Comparison of ENCODE assay signal across 2 cellular contexts in the genomic region with DNA sequence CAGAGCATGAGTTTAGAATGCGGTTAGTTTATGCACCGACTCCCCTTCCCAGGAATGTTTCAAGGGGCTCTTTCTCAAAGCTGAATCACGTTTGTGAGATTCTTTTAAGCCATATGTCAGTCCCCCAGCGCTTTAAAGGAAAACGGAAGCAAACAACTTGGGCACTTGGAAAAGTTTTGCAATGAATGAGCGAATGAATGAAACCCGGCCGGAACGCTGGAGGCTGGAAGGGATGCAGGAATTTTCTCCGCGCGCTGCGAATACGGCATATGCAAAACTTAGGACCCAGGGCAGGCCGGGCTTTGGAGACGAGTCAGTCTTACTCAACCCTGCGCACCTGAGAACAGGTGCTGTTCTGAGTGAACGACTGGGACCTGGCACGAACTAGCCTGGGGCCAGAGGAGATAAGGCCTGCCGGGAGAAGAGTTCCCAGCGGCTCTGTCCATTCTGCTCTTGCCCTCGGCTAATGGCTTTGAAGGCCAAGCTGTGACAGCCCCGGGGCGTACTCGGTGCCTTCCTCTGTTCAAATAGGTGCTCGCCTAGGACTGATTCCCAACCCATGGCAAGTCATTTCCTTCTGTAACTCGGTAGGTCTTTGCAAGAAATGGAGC.
TF ChIP-seq lines count a peak whose summit lies in the region.

No MANE protein-coding gene starts in this region.

TF ChIP-seq in SK-N-SH, 30 proteins besides CTCF, POLR2A, EP300 and RAD21 (continued from another document):
- TF ChIP-seq MXI1 (IDR thresholded peaks at IDR 0.05; ENCODE audit: low read depth, low read length) = no peak
- no peak for TF ChIP-seq TEAD4 (IDR thresholded peaks at IDR 0.05; ENCODE audit: borderline replicate concordance, insufficient read depth)

TF ChIP-seq in SK-N-SH treated with all-trans-retinoic acid at 6 μM for 48 hours, 23 proteins besides CTCF, POLR2A, EP300 and RAD21 (continued from another document):
- TF ChIP-seq, protein P1, sequence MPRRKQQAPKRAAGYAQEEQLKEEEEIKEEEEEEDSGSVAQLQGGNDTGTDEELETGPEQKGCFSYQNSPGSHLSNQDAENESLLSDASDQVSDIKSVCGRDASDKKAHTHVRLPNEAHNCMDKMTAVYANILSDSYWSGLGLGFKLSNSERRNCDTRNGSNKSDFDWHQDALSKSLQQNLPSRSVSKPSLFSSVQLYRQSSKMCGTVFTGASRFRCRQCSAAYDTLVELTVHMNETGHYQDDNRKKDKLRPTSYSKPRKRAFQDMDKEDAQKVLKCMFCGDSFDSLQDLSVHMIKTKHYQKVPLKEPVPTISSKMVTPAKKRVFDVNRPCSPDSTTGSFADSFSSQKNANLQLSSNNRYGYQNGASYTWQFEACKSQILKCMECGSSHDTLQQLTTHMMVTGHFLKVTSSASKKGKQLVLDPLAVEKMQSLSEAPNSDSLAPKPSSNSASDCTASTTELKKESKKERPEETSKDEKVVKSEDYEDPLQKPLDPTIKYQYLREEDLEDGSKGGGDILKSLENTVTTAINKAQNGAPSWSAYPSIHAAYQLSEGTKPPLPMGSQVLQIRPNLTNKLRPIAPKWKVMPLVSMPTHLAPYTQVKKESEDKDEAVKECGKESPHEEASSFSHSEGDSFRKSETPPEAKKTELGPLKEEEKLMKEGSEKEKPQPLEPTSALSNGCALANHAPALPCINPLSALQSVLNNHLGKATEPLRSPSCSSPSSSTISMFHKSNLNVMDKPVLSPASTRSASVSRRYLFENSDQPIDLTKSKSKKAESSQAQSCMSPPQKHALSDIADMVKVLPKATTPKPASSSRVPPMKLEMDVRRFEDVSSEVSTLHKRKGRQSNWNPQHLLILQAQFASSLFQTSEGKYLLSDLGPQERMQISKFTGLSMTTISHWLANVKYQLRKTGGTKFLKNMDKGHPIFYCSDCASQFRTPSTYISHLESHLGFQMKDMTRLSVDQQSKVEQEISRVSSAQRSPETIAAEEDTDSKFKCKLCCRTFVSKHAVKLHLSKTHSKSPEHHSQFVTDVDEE (CRISPR knock-in tag; IDR thresholded peaks at IDR 0.05) = no peak
- TF ChIP-seq ZNF70 (CRISPR knock-in tag; IDR thresholded peaks at IDR 0.05) (no peak), RARB (CRISPR knock-in tag; IDR thresholded peaks at IDR 0.05) (no peak), ISL1 (CRISPR knock-in tag; IDR thresholded peaks at IDR 0.05) (no peak), TCF4 (CRISPR knock-in tag; IDR thresholded peaks at IDR 0.05; ENCODE audit: borderline replicate concordance) (no peak), ARNTL (CRISPR knock-in tag; IDR thresholded peaks at IDR 0.05; ENCODE audit: borderline replicate concordance, low read depth) (no peak), ZC3H10 (CRISPR knock-in tag; IDR thresholded peaks at IDR 0.05) (no peak), ESRRG (CRISPR knock-in tag; IDR thresholded peaks at IDR 0.05) (no peak), ZFP30 (CRISPR knock-in tag; IDR thresholded peaks at IDR 0.05) (no peak), ZNF565 (CRISPR knock-in tag; conservative IDR thresholded peaks at IDR 0.05; ENCODE audit: low read depth) (no peak), BACH2 (CRISPR knock-in tag; IDR thresholded peaks at IDR 0.05; ENCODE audit: borderline replicate concordance) (no peak)
- TF ChIP-seq, protein P2, sequence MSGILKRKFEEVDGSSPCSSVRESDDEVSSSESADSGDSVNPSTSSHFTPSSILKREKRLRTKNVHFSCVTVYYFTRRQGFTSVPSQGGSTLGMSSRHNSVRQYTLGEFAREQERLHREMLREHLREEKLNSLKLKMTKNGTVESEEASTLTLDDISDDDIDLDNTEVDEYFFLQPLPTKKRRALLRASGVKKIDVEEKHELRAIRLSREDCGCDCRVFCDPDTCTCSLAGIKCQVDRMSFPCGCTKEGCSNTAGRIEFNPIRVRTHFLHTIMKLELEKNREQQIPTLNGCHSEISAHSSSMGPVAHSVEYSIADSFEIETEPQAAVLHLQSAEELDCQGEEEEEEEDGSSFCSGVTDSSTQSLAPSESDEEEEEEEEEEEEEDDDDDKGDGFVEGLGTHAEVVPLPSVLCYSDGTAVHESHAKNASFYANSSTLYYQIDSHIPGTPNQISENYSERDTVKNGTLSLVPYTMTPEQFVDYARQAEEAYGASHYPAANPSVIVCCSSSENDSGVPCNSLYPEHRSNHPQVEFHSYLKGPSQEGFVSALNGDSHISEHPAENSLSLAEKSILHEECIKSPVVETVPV (CRISPR knock-in tag; IDR thresholded peaks at IDR 0.05) = no peak
